ENCODE assay signal across 8 cellular contexts in genomic region chr10:124650820-124651401, GRCh38.
DNase-seq lines count a peak whose midpoint lies in the region; ATAC-seq and TF ChIP-seq lines count a peak whose summit lies in the region.

No MANE protein-coding gene starts in this region.

- 0 out of 2 replicates have a peak overlapping the region, but pooled peaks have one; percentile 10 for H3K9ac ChIP-seq in iPS-20b (ENCODE audit: low read depth, low read length)

- H3K4me1 Mint-ChIP-seq in activated CD8-positive, alpha-beta memory T cell treated with anti-CD3 and anti-CD28 coated beads, Interleukin-2, amount 10 ng/mL, durations not matched to agents 7 days and 5 days = peaks cover 88% of the 10 kb centered on the region
- H3K4me1 Mint-ChIP-seq in stimulated activated effector memory CD8-positive, alpha-beta T cell treated with anti-CD3 and anti-CD28 coated beads, Interleukin-12 subunit alpha, Interleukin-12 subunit beta, amount 100 ng/mL, for 72 hours = peaks cover 98% of the 10 kb centered on the region

- 80 to 94% methylated on average over 12 to 13 of the region's 13 CpGs for WGBS in testis, 2 donors

- peak; percentile 92 for DNase-seq in activated CD8-positive, alpha-beta memory T cell treated with anti-CD3 and anti-CD28 coated beads, Interleukin-2, amount 10 ng/mL, durations not matched to agents 7 days and 5 days
- peak; percentile 57 to 85 for DNase-seq in stimulated activated effector memory CD8-positive, alpha-beta T cell treated with anti-CD3 and anti-CD28 coated beads, Interleukin-12 subunit alpha, Interleukin-12 subunit beta, amount 100 ng/mL, for 72 hours (ENCODE audit: low spot score in 2 of 2)
- DNase-seq in HAP-1 (ENCODE audit: low spot score in 2 of 2) (no peak), NCI-H1417 treated with DMSO at 0.1 percent for 48 hours (lab: John Stamatoyannopoulos, UW) (no peak), G401 (ENCODE audit: low spot score) (no peak), testis (no peak)

- no peak for TF ChIP-seq POLR2A in testis (IDR thresholded peaks at IDR 0.05)

- peak overlapping the region; percentile 83 for H3K27ac Mint-ChIP-seq in activated CD8-positive, alpha-beta memory T cell treated with anti-CD3 and anti-CD28 coated beads, Interleukin-2, amount 10 ng/mL, durations not matched to agents 7 days and 5 days
- peak overlapping the region; percentile 94 for H3K27ac Mint-ChIP-seq in stimulated activated effector memory CD8-positive, alpha-beta T cell treated with anti-CD3 and anti-CD28 coated beads, Interleukin-12 subunit alpha, Interleukin-12 subunit beta, amount 100 ng/mL, for 72 hours

- no peak for TF ChIP-seq CTCF in testis (IDR thresholded peaks at IDR 0.05)

- peaks cover 11% of the 10 kb centered on the region for H3K36me3 Mint-ChIP-seq in activated CD8-positive, alpha-beta memory T cell treated with anti-CD3 and anti-CD28 coated beads, Interleukin-2, amount 10 ng/mL, durations not matched to agents 7 days and 5 days
- peaks cover 40% of the 10 kb centered on the region for H3K36me3 Mint-ChIP-seq in stimulated activated effector memory CD8-positive, alpha-beta T cell treated with anti-CD3 and anti-CD28 coated beads, Interleukin-12 subunit alpha, Interleukin-12 subunit beta, amount 100 ng/mL, for 72 hours

- H3K4me3 ChIP-seq in iPS-20b (ENCODE audit: low read length) (no peak overlapping the region), HAP-1 (no peak overlapping the region), testis (no peak overlapping the region)

- peak; percentile 58 for ATAC-seq in HG02885 (IDR thresholded peaks at IDR 0.05; ENCODE audit: poor library complexity, unreplicated experiment)
- peak; percentile 57 for ATAC-seq in activated CD8-positive, alpha-beta memory T cell treated with anti-CD3 and anti-CD28 coated beads, Interleukin-2, amount 10 ng/mL, durations not matched to agents 7 days and 5 days
- ATAC-seq in stimulated activated effector memory CD8-positive, alpha-beta T cell treated with anti-CD3 and anti-CD28 coated beads, Interleukin-12 subunit alpha, Interleukin-12 subunit beta, amount 100 ng/mL, for 72 hours = peak; percentile 83

- intact Hi-C loops in testis (cut with DNase I; ENCODE audit: low total_unique reads) = no loop called here

- CTCF ChIA-PET in activated CD8-positive, alpha-beta memory T cell treated with anti-CD3 and anti-CD28 coated beads, Interleukin-2, amount 10 ng/mL, durations not matched to agents 7 days and 5 days (lab: Charles Lee) = interaction anchor here (0.7 to 7.5 kb wide), 9 partner anchors 21 to 90 kb away, joined by 3 to 70 read pairs (median 30); no protein-coding TSS in a partner anchor

- in situ Hi-C loops in HAP-1 (cut with MboI; ENCODE audit: low sequenced_read_pairs) = no loop called here
- in situ Hi-C loops in G401 (cut with HindIII; ENCODE audit: low sequenced_read_pairs) = no loop called here

- H3K4me3 Mint-ChIP-seq in activated CD8-positive, alpha-beta memory T cell treated with anti-CD3 and anti-CD28 coated beads, Interleukin-2, amount 10 ng/mL, durations not matched to agents 7 days and 5 days = peak overlapping the region; percentile 51
- peak overlapping the region; percentile 67 for H3K4me3 Mint-ChIP-seq in stimulated activated effector memory CD8-positive, alpha-beta T cell treated with anti-CD3 and anti-CD28 coated beads, Interleukin-12 subunit alpha, Interleukin-12 subunit beta, amount 100 ng/mL, for 72 hours

- H3K4me1 ChIP-seq in iPS-20b (ENCODE audit: insufficient read depth, low read length) (peaks cover 18% of the 10 kb centered on the region), HAP-1 (no peaks in the 10 kb centered on the region), testis (peaks cover 56% of the 10 kb centered on the region)

- no peaks in the 10 kb centered on the region for H3K27me3 Mint-ChIP-seq in activated CD8-positive, alpha-beta memory T cell treated with anti-CD3 and anti-CD28 coated beads, Interleukin-2, amount 10 ng/mL, durations not matched to agents 7 days and 5 days

- H3K27ac ChIP-seq in iPS-20b (ENCODE audit: low read length) = no peak overlapping the region
- H3K27ac ChIP-seq in testis = no peak overlapping the region

- no peaks in the 10 kb centered on the region for H3K9me3 Mint-ChIP-seq in activated CD8-positive, alpha-beta memory T cell treated with anti-CD3 and anti-CD28 coated beads, Interleukin-2, amount 10 ng/mL, durations not matched to agents 7 days and 5 days (ENCODE audit: low read depth)
- H3K9me3 Mint-ChIP-seq in stimulated activated effector memory CD8-positive, alpha-beta T cell treated with anti-CD3 and anti-CD28 coated beads, Interleukin-12 subunit alpha, Interleukin-12 subunit beta, amount 100 ng/mL, for 72 hours = no peaks in the 10 kb centered on the region

- no peaks in the 10 kb centered on the region for H3K36me3 ChIP-seq in iPS-20b (ENCODE audit: insufficient read depth, low read depth, low read length)
- H3K36me3 ChIP-seq in HAP-1 (replicated peaks) = no peaks in the 10 kb centered on the region; the same call in 1 of the 2 replicates
- H3K36me3 ChIP-seq in testis (ENCODE audit: low read depth, missing control alignments) = no peaks in the 10 kb centered on the region

- H3K27me3 ChIP-seq in iPS-20b (ENCODE audit: insufficient read depth, low read length) = no peaks in the 10 kb centered on the region
- H3K27me3 ChIP-seq in HAP-1 (ENCODE audit: low read depth) = no peaks in the 10 kb centered on the region
- no peaks in the 10 kb centered on the region for H3K27me3 ChIP-seq in testis

- no peaks in the 10 kb centered on the region for H3K9me3 ChIP-seq in iPS-20b (ENCODE audit: insufficient read depth, low read depth, low read length)
- no peaks in the 10 kb centered on the region for H3K9me3 ChIP-seq in HAP-1
- no peaks in the 10 kb centered on the region for H3K9me3 ChIP-seq in testis

Comparison
In these comparisons a context has a peak if more than half of its experiments do, and no peak if none do; other contexts are left out.
1. DNase-seq: peak in activated CD8-positive, alpha-beta memory T cell treated with anti-CD3 and anti-CD28 coated beads, Interleukin-2, amount 10 ng/mL, durations not matched to agents 7 days and 5 days (single experiment) and stimulated activated effector memory CD8-positive, alpha-beta T cell treated with anti-CD3 and anti-CD28 coated beads, Interleukin-12 subunit alpha, Interleukin-12 subunit beta, amount 100 ng/mL, for 72 hours (2 of 2); none in HAP-1 (0 of 2), NCI-H1417 treated with DMSO at 0.1 percent for 48 hours (single experiment), G401 (single experiment) and testis (single experiment).
2. Peak in every context shown above with its lines, with median percentiles within 50 percentile points of each other: ATAC-seq.